14 cellular contexts compared by ENCODE assay signal in the genomic region with DNA sequence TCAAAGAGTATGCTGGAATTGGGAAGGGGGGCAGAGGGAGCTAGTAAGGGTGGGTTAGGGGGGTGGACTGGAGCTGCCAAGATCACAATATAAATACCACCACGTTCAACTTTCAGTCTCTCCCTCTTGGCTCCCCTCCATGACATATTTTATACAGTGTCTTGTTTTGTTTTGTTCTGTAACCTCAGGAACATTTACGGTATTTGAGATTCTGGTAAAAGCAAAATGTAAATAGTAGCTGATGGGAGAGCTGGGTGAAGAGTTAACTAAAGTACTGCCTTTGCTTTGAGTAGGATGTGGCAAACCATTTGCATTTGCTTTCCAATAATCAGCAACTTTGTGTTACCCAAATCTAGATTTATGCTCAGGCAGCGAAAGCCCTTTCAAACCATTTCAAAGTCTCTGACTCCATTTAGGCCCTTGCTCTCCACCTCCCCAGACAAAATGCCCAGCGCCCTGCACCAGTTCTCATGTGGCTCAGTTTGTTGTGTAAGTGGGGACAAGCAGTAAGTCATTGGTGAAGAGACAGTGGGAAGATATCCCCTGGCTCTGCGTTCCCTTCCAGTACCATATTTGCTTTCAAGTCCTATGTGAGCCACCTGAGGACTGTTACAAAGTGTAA. TPM values are rescaled to one million over a fixed set of nuclear protein-coding genes. Genes with fewer than 3 reads are reported as not detected.
DNase-seq lines count a peak whose midpoint lies in the region; ATAC-seq and TF ChIP-seq lines count a peak whose summit lies in the region.
"Had no signal": no experiment of that assay in that cellular context is flagged by ENCODE, and none has a peak within 500 bp of the region (broad histone marks: within the 10 kb centered on the region; RNA-seq: fewer than 3 reads in every experiment).

No MANE protein-coding gene starts in this region.

- ATAC-seq in heart right ventricle (peak in 4 of 8 donors; percentile 19 to 56 (median 42)), Right ventricle myocardium inferior (no peak)

- DNase-seq in heart right ventricle (no peak), Right ventricle myocardium inferior (ENCODE audit: missing footprints) (no peak), esophagus muscularis mucosa (ENCODE audit: extremely low spot score) (no peak), vagina (ENCODE audit: extremely low spot score in 2 of 2) (no peak), thyroid gland (no peak), NOMO-1 (lab: John Stamatoyannopoulos, UW; ENCODE audit: unreplicated experiment in 2 of 2) (no peak), NCI-H187 treated with DMSO at 0.1 percent for 48 hours (lab: John Stamatoyannopoulos, UW) (no peak)
- DNase-seq: activated CD8-positive, alpha-beta memory T cell treated with anti-CD3 and anti-CD28 coated beads, Interleukin-2, amount 50 U/mL, for 48 hours; amygdala; DMS79; NCI-H1417 treated with DMSO at 0.1 percent for 48 hours; NCI-H774 had no signal

- H3K9me3 ChIP-seq in heart right ventricle (peaks cover 0 to 7% (median 0%) of the 10 kb centered on the region in 11 donors), esophagus muscularis mucosa (no peaks in the 10 kb centered on the region), muscle layer of duodenum (ENCODE audit: control insufficient read depth in 1 of 2, low read length in 2 of 2) (no peaks in the 10 kb centered on the region), vagina (no peaks in the 10 kb centered on the region), thyroid gland (no peaks in the 10 kb centered on the region)

- intact Hi-C loops in heart right ventricle (cut with DNase I) (loop anchor here in 1 of 10 donors (10.0 kb wide), 1 partner anchor 47 kb away; no protein-coding TSS in a partner anchor), Right ventricle myocardium inferior (cut with DNase I) (no loop called here), esophagus muscularis mucosa (cut with DNase I) (no loop called here), vagina (cut with DNase I) (no loop called here), thyroid gland (cut with DNase I) (no loop called here)

- no peak for TF ChIP-seq CTCF in heart right ventricle (IDR thresholded peaks at IDR 0.05)
- TF ChIP-seq CTCF in esophagus muscularis mucosa (IDR thresholded peaks at IDR 0.05), result no peak
- no peak for TF ChIP-seq CTCF in vagina (IDR thresholded peaks at IDR 0.05)
- no peak for TF ChIP-seq CTCF in thyroid gland (IDR thresholded peaks at IDR 0.05)

- H3K4me1 ChIP-seq in heart right ventricle (peaks cover 0 to 51% (median 21%) of the 10 kb centered on the region in 9 donors), esophagus muscularis mucosa (peaks cover 19 to 37% (median 23%) of the 10 kb centered on the region in 4 donors), muscle layer of duodenum (ENCODE audit: control insufficient read depth in 1 of 2, insufficient read depth in 2 of 2, low read length in 2 of 2) (peaks cover 0 to 3% of the 10 kb centered on the region in 2 donors), vagina (peaks cover 34% of the 10 kb centered on the region), thyroid gland (peaks cover 5 to 13% of the 10 kb centered on the region in 2 donors)

- no peak for TF ChIP-seq POLR2A in esophagus muscularis mucosa (IDR thresholded peaks at IDR 0.05; ENCODE audit: low read depth)
- no peak for TF ChIP-seq POLR2A in vagina (IDR thresholded peaks at IDR 0.05)
- TF ChIP-seq POLR2A in thyroid gland (IDR thresholded peaks at IDR 0.05), result no peak

- peak overlapping the region in 7 of 10 donors; percentile 4 to 52 (median 36) for H3K27ac ChIP-seq in heart right ventricle
- peak overlapping the region; percentile 56 to 79 (median 63) for H3K27ac ChIP-seq in esophagus muscularis mucosa (replicated peaks in 1 of 4)
- H3K27ac ChIP-seq in muscle layer of duodenum (ENCODE audit: low read length), result peak overlapping the region; percentile 28
- peak overlapping the region; percentile 21 for H3K27ac ChIP-seq in vagina
- peak overlapping the region in 1 of 3 donors; percentile 17 for H3K27ac ChIP-seq in thyroid gland

- H3K36me3 ChIP-seq in heart right ventricle, result peaks cover 0 to 3% (median 0%) of the 10 kb centered on the region in 9 donors
- H3K36me3 ChIP-seq in esophagus muscularis mucosa, result no peaks in the 10 kb centered on the region
- H3K36me3 ChIP-seq in muscle layer of duodenum (ENCODE audit: control insufficient read depth in 1 of 2, insufficient read depth in 2 of 2, low read length in 2 of 2), result no peaks in the 10 kb centered on the region
- no peaks in the 10 kb centered on the region for H3K36me3 ChIP-seq in vagina
- H3K36me3 ChIP-seq in thyroid gland, result peaks cover 0 to 2% of the 10 kb centered on the region in 2 donors

- WGBS in heart right ventricle, 2 donors, result 61 to 68% methylated on average over 5 of the region's 5 CpGs
- 63% methylated on average over 5 of the region's 5 CpGs for WGBS in esophagus muscularis mucosa
- 61 to 66% methylated on average over 5 of the region's 5 CpGs for whole genome bisulfite sequencing in thyroid gland, 2 donors

- H3K27me3 ChIP-seq in heart right ventricle (no peaks in the 10 kb centered on the region), esophagus muscularis mucosa (no peaks in the 10 kb centered on the region), muscle layer of duodenum (ENCODE audit: low read depth, low read length) (no peaks in the 10 kb centered on the region), vagina (no peaks in the 10 kb centered on the region), thyroid gland (no peaks in the 10 kb centered on the region)

- no peak for TF ChIP-seq EP300 in esophagus muscularis mucosa (IDR thresholded peaks at IDR 0.05)

- H3K4me3 ChIP-seq in heart right ventricle (no peak overlapping the region), esophagus muscularis mucosa (peak overlapping the region in 1 of 4 donors; percentile 15), muscle layer of duodenum (ENCODE audit: low read depth in 1 of 2, low read length in 2 of 2) (no peak overlapping the region), vagina (no peak overlapping the region), thyroid gland (replicated peaks in 1 of 3) (no peak overlapping the region)
- H3K4me3 ChIP-seq: smooth muscle cell had no signal

RNA-seq across cellular contexts. Expression of a gene that starts 17.4 kb away (rescaled TPM):
- 10 to 100 TPM; 12.7 to 20.2 (median 15.1) TPM for total RNA-seq in heart right ventricle
- 1 to 10 TPM; 2.2 to 5.6 TPM for polyA plus RNA-seq in heart right ventricle
- 15.9 TPM for total RNA-seq in Right ventricle myocardium inferior
- total RNA-seq in esophagus muscularis mucosa, result 10 to 100 TPM; 27.8 to 47.6 (median 32.8) TPM
- 16.9 TPM for total RNA-seq in vagina
- total RNA-seq in thyroid gland, result 100 to 1,000 TPM in 2 of 4 donors, 10 to 100 TPM in 2; 61.9 to 166 (median 98.7) TPM

RNA-seq across cellular contexts. Expression of a gene that starts 53.7 kb away (rescaled TPM):
- total RNA-seq in heart right ventricle, result 10 to 100 TPM; 28.3 to 57.1 (median 39.1) TPM
- polyA plus RNA-seq in heart right ventricle, result 1 to 10 TPM; 4.5 to 7.0 TPM
- 30.5 TPM for total RNA-seq in Right ventricle myocardium inferior
- total RNA-seq in esophagus muscularis mucosa, result 10 to 100 TPM; 18.3 to 24.9 (median 22.2) TPM
- 27.3 TPM for total RNA-seq in vagina
- 10 to 100 TPM; 17.2 to 36.5 (median 26.2) TPM for total RNA-seq in thyroid gland
